In genomic region chr4:162683659-162684370, GRCh38 we compare ENCODE assay signal across 13 cellular contexts.
DNase-seq lines count a peak whose midpoint lies in the region; ATAC-seq and TF ChIP-seq lines count a peak whose summit lies in the region.
"Had no signal": no experiment of that assay in that cellular context is flagged by ENCODE, and none has a peak within 500 bp of the region (broad histone marks: within the 10 kb centered on the region; RNA-seq: fewer than 3 reads in every experiment).

No MANE protein-coding gene starts in this region.

- no peaks in the 10 kb centered on the region for H3K79me2 ChIP-seq in PC-3 (ENCODE audit: low read length)

- H3K14ac ChIP-seq in mesenchymal stem cell (ENCODE audit: low read length in 2 of 2) = no peak overlapping the region

- peak overlapping the region; percentile 59 for H3K4me2 ChIP-seq in PC-3 (ENCODE audit: low read length)
- no peak overlapping the region for H3K4me2 ChIP-seq in mesenchymal stem cell (ENCODE audit: low read length, poor library complexity, severe bottlenecking)

- DNase-seq in PC-3 (peak; percentile 67), mesenchymal stem cell (peak; percentile 8), GF-D8 (lab: John Stamatoyannopoulos, UW) (no peak)
- no peak for DNase-seq in activated naive CD8-positive, alpha-beta T cell treated with anti-CD3 and anti-CD28 coated beads, Interleukin-2, amount 50 U/mL, for 24 hours
- no peak for DNase-seq in activated naive CD4-positive, alpha-beta T cell treated with anti-CD3 and anti-CD28 coated beads, Interleukin-2, amount 10 ng/mL, durations not matched to agents 7 days and 5 days
- DNase-seq: adrenal gland, gastrocnemius medialis, naive B cell, NCI-H446 had no signal

- H3K27ac ChIP-seq in PC-3 (ENCODE audit: low read length) (peak overlapping the region; percentile 81), mesenchymal stem cell (ENCODE audit: low read length, poor library complexity, severe bottlenecking) (peak overlapping the region; percentile 82)
- H3K27ac ChIP-seq: adrenal gland, gastrocnemius medialis had no signal

- intact Hi-C loops in PC-3 (cut with micrococcal nuclease) = no loop called here

- no peak overlapping the region for H3K18ac ChIP-seq in mesenchymal stem cell (ENCODE audit: low read depth in 1 of 2, low read length in 2 of 2)

- no peak overlapping the region for H4K8ac ChIP-seq in mesenchymal stem cell (ENCODE audit: low read length)

- H2BK15ac ChIP-seq in mesenchymal stem cell (ENCODE audit: low read depth, poor library complexity, severe bottlenecking) = no peak overlapping the region

- no peak for TF ChIP-seq CTCF in PC-3 (conservative IDR thresholded peaks at IDR 0.05; ENCODE audit: low read depth, low read length)

- H3K36me3 Mint-ChIP-seq in activated naive CD8-positive, alpha-beta T cell treated with anti-CD3 and anti-CD28 coated beads, Interleukin-2, amount 50 U/mL, for 24 hours (ENCODE audit: low read depth) = no peaks in the 10 kb centered on the region
- H3K36me3 Mint-ChIP-seq in activated naive CD4-positive, alpha-beta T cell treated with anti-CD3 and anti-CD28 coated beads, Interleukin-2, amount 10 ng/mL, durations not matched to agents 7 days and 5 days = no peaks in the 10 kb centered on the region
- H3K36me3 Mint-ChIP-seq: naive B cell had no signal

- H2AFZ ChIP-seq in PC-3 (ENCODE audit: low read length) = no peak overlapping the region
- no peak overlapping the region for H2AFZ ChIP-seq in mesenchymal stem cell (ENCODE audit: low read depth, low read length)

- no peak overlapping the region for H3K4me3 Mint-ChIP-seq in activated naive CD8-positive, alpha-beta T cell treated with anti-CD3 and anti-CD28 coated beads, Interleukin-2, amount 50 U/mL, for 24 hours
- H3K4me3 Mint-ChIP-seq in activated naive CD4-positive, alpha-beta T cell treated with anti-CD3 and anti-CD28 coated beads, Interleukin-2, amount 10 ng/mL, durations not matched to agents 7 days and 5 days = no peak overlapping the region
- H3K4me3 Mint-ChIP-seq: WTC11 had no signal

- 40% methylated on average over 2 of the region's 5 CpGs for WGBS in mesenchymal stem cell

- CTCF ChIA-PET in PC-3 (lab: Charles Lee) = no interaction called here
- CTCF ChIA-PET in activated naive CD4-positive, alpha-beta T cell treated with anti-CD3 and anti-CD28 coated beads, Interleukin-2, amount 10 ng/mL, durations not matched to agents 7 days and 5 days (lab: Charles Lee) = no interaction called here

- H4K20me1 ChIP-seq in PC-3 (ENCODE audit: low read length) = no peaks in the 10 kb centered on the region

- no peak overlapping the region for H3K23ac ChIP-seq in mesenchymal stem cell (ENCODE audit: low read length in 2 of 2)

- H3K27me3 ChIP-seq in PC-3 (ENCODE audit: low read length) = no peaks in the 10 kb centered on the region
- no peaks in the 10 kb centered on the region for H3K27me3 ChIP-seq in mesenchymal stem cell (ENCODE audit: control insufficient read depth in 1 of 2, insufficient read depth in 1 of 2, low read length in 2 of 2)
- H3K27me3 ChIP-seq: adrenal gland, gastrocnemius medialis had no signal

- no peak overlapping the region for H2BK12ac ChIP-seq in mesenchymal stem cell (ENCODE audit: low read length in 2 of 2)

- H3K4me3 ChIP-seq in PC-3 (ENCODE audit: low read length) = no peak overlapping the region
- H3K4me3 ChIP-seq in mesenchymal stem cell (ENCODE audit: insufficient read depth in 1 of 2, low read depth in 1 of 2, low read length in 2 of 2) = no peak overlapping the region
- H3K4me3 ChIP-seq: adrenal gland, gastrocnemius medialis had no signal

- no peaks in the 10 kb centered on the region for H3K79me1 ChIP-seq in mesenchymal stem cell (replicated peaks; ENCODE audit: low read length, poor library complexity, severe bottlenecking)

- H2AK5ac ChIP-seq in mesenchymal stem cell (ENCODE audit: low read length, severe bottlenecking) = no peak overlapping the region

- peak; percentile 88 for ATAC-seq in GM19025 (IDR thresholded peaks at IDR 0.05; ENCODE audit: low read depth, unreplicated experiment)
- peak; percentile 94 for ATAC-seq in HG02970 (IDR thresholded peaks at IDR 0.05; ENCODE audit: low FRiP score, unreplicated experiment)
- ATAC-seq in PC-3 = peak; percentile 97
- ATAC-seq in GM21576 (IDR thresholded peaks at IDR 0.05; ENCODE audit: unreplicated experiment) = no peak
- ATAC-seq in activated naive CD8-positive, alpha-beta T cell treated with anti-CD3 and anti-CD28 coated beads, Interleukin-2, amount 50 U/mL, for 24 hours = no peak
- ATAC-seq: gastrocnemius medialis, WTC11 had no signal

- H3K9me3 ChIP-seq in PC-3 (ENCODE audit: low read length) (no peaks in the 10 kb centered on the region), mesenchymal stem cell (ENCODE audit: control insufficient read depth, low read length) (peaks cover 15% of the 10 kb centered on the region)
- H3K9me3 ChIP-seq: adrenal gland, gastrocnemius medialis had no signal

- no peaks in the 10 kb centered on the region for H3K9me2 ChIP-seq in PC-3 (replicated peaks; ENCODE audit: low read length)

- H3K9me3 Mint-ChIP-seq in activated naive CD8-positive, alpha-beta T cell treated with anti-CD3 and anti-CD28 coated beads, Interleukin-2, amount 50 U/mL, for 24 hours = peaks cover 1% of the 10 kb centered on the region
- H3K9me3 Mint-ChIP-seq in activated naive CD4-positive, alpha-beta T cell treated with anti-CD3 and anti-CD28 coated beads, Interleukin-2, amount 10 ng/mL, durations not matched to agents 7 days and 5 days = no peaks in the 10 kb centered on the region

- no peak overlapping the region for H3K4ac ChIP-seq in mesenchymal stem cell (ENCODE audit: low read depth in 1 of 2, low read length in 2 of 2)

- no peak overlapping the region for H2BK5ac ChIP-seq in mesenchymal stem cell (ENCODE audit: low read depth, low read length, poor library complexity, severe bottlenecking)

- H3K4me1 ChIP-seq in PC-3 (ENCODE audit: insufficient read depth, low read length) (peaks cover 12% of the 10 kb centered on the region), mesenchymal stem cell (ENCODE audit: control insufficient read depth, insufficient read depth, low read depth, low read length) (peaks cover 3% of the 10 kb centered on the region)
- H3K4me1 ChIP-seq: adrenal gland, gastrocnemius medialis had no signal

- H4K91ac ChIP-seq in mesenchymal stem cell (ENCODE audit: low read length) = no peak overlapping the region

- BruUV-seq in PC-3 (replicated peaks; lab: Mats Ljungman, UMichigan) = no TSS peak

- H2BK120ac ChIP-seq in mesenchymal stem cell (ENCODE audit: low read depth, low read length) = no peak overlapping the region

- H3K27me3 Mint-ChIP-seq in activated naive CD8-positive, alpha-beta T cell treated with anti-CD3 and anti-CD28 coated beads, Interleukin-2, amount 50 U/mL, for 24 hours = no peaks in the 10 kb centered on the region
- H3K27me3 Mint-ChIP-seq in activated naive CD4-positive, alpha-beta T cell treated with anti-CD3 and anti-CD28 coated beads, Interleukin-2, amount 10 ng/mL, durations not matched to agents 7 days and 5 days = no peaks in the 10 kb centered on the region
- H3K27me3 Mint-ChIP-seq: naive B cell had no signal

- no peaks in the 10 kb centered on the region for H3K36me3 ChIP-seq in PC-3 (ENCODE audit: low read depth, low read length)
- H3K36me3 ChIP-seq in mesenchymal stem cell (ENCODE audit: control insufficient read depth in 1 of 2, insufficient read depth in 2 of 2, low read depth in 1 of 2, low read length in 2 of 2) = no peaks in the 10 kb centered on the region
- H3K36me3 ChIP-seq: adrenal gland, gastrocnemius medialis had no signal

- H3K9ac ChIP-seq in PC-3 (ENCODE audit: low read length) (peak overlapping the region; percentile 40; the same call in 1 of the 2 replicates), mesenchymal stem cell (ENCODE audit: low read length) (no peak overlapping the region)

- POLR2A ChIA-PET in PC-3 (lab: Charles Lee; ENCODE audit: unreplicated experiment) = no interaction called here

- no peaks in the 10 kb centered on the region for H3K4me1 Mint-ChIP-seq in activated naive CD8-positive, alpha-beta T cell treated with anti-CD3 and anti-CD28 coated beads, Interleukin-2, amount 50 U/mL, for 24 hours
- no peaks in the 10 kb centered on the region for H3K4me1 Mint-ChIP-seq in activated naive CD4-positive, alpha-beta T cell treated with anti-CD3 and anti-CD28 coated beads, Interleukin-2, amount 10 ng/mL, durations not matched to agents 7 days and 5 days
- H3K4me1 Mint-ChIP-seq: naive B cell, WTC11 had no signal

- H3K27ac Mint-ChIP-seq in activated naive CD8-positive, alpha-beta T cell treated with anti-CD3 and anti-CD28 coated beads, Interleukin-2, amount 50 U/mL, for 24 hours = no peak overlapping the region
- no peak overlapping the region for H3K27ac Mint-ChIP-seq in activated naive CD4-positive, alpha-beta T cell treated with anti-CD3 and anti-CD28 coated beads, Interleukin-2, amount 10 ng/mL, durations not matched to agents 7 days and 5 days
- H3K27ac Mint-ChIP-seq: naive B cell, WTC11 had no signal

- no peaks in the 10 kb centered on the region for H3F3A ChIP-seq in PC-3 (ENCODE audit: low read length, unreplicated experiment)

Comparison
In these comparisons a context has a peak if more than half of its experiments do, and no peak if none do; other contexts are left out.
1. ATAC-seq: peak in GM19025 (single experiment), HG02970 (single experiment) and PC-3 (single experiment); none in GM21576 (single experiment) and activated naive CD8-positive, alpha-beta T cell treated with anti-CD3 and anti-CD28 coated beads, Interleukin-2, amount 50 U/mL, for 24 hours (single experiment).
2. DNase-seq: peak in PC-3 (single experiment) and mesenchymal stem cell (single experiment); none in GF-D8 (single experiment), activated naive CD8-positive, alpha-beta T cell treated with anti-CD3 and anti-CD28 coated beads, Interleukin-2, amount 50 U/mL, for 24 hours (single experiment) and activated naive CD4-positive, alpha-beta T cell treated with anti-CD3 and anti-CD28 coated beads, Interleukin-2, amount 10 ng/mL, durations not matched to agents 7 days and 5 days (single experiment).